1 cellular context compared by ENCODE assay signal in the genomic region with DNA sequence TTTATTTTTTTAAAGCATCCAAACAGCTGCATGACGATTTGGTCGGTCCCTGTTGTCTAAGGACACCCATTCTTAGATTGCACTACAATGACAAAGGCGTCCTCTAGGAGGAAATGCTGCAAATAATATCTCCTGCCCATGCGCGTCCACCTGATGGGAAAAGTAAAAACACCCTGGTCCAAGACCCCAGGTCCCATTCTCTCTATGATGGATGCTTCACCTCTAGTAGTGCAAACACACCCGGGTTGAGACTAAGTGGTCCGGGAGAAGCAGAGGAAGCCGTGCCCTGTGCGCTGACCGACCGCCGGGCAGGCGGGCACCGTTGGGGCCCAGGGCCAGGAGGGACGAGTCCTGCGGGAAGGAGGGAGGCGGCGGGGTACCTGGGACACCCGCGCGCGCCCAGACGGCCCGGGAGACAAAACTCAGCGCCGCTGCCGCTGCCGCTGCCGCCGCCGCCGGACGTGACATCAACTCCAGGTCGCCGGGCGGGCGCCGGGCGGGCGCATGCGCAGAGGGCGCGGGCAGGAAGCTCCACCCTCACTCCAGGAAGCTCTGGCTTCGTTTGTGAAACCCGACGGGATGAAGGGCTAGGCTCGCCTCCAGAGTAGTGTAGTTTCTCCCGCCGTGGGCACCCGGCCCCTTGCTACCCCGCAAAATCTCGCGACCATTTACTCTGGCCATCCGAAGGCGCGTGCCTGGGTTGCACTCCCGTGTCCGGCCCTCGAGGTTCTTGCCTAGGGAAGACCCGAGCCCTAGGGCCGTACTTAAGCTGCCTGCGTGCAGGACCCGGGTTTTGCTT.
TF ChIP-seq lines count a peak whose summit lies in the region.

Gene TBC1D7 (minus strand): TSS at position 462 of the 799 bp plus-strand sequence. CDS start 1,639 bp downstream, outside the sequence.

TF ChIP-seq in HepG2, 621 proteins besides CTCF, POLR2A, EP300 and RAD21 (continued from another document):
- TF ChIP-seq, protein P1, sequence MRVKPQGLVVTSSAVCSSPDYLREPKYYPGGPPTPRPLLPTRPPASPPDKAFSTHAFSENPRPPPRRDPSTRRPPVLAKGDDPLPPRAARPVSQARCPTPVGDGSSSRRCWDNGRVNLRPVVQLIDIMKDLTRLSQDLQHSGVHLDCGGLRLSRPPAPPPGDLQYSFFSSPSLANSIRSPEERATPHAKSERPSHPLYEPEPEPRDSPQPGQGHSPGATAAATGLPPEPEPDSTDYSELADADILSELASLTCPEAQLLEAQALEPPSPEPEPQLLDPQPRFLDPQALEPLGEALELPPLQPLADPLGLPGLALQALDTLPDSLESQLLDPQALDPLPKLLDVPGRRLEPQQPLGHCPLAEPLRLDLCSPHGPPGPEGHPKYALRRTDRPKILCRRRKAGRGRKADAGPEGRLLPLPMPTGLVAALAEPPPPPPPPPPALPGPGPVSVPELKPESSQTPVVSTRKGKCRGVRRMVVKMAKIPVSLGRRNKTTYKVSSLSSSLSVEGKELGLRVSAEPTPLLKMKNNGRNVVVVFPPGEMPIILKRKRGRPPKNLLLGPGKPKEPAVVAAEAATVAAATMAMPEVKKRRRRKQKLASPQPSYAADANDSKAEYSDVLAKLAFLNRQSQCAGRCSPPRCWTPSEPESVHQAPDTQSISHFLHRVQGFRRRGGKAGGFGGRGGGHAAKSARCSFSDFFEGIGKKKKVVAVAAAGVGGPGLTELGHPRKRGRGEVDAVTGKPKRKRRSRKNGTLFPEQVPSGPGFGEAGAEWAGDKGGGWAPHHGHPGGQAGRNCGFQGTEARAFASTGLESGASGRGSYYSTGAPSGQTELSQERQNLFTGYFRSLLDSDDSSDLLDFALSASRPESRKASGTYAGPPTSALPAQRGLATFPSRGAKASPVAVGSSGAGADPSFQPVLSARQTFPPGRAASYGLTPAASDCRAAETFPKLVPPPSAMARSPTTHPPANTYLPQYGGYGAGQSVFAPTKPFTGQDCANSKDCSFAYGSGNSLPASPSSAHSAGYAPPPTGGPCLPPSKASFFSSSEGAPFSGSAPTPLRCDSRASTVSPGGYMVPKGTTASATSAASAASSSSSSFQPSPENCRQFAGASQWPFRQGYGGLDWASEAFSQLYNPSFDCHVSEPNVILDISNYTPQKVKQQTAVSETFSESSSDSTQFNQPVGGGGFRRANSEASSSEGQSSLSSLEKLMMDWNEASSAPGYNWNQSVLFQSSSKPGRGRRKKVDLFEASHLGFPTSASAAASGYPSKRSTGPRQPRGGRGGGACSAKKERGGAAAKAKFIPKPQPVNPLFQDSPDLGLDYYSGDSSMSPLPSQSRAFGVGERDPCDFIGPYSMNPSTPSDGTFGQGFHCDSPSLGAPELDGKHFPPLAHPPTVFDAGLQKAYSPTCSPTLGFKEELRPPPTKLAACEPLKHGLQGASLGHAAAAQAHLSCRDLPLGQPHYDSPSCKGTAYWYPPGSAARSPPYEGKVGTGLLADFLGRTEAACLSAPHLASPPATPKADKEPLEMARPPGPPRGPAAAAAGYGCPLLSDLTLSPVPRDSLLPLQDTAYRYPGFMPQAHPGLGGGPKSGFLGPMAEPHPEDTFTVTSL (CRISPR knock-in tag; IDR thresholded peaks at IDR 0.05; ENCODE audit: borderline replicate concordance) = peak; percentile 67; the same call in 1 of the 2 replicates
- no peak for TF ChIP-seq ZNF263 (CRISPR knock-in tag; IDR thresholded peaks at IDR 0.05)
- TF ChIP-seq, protein P2, sequence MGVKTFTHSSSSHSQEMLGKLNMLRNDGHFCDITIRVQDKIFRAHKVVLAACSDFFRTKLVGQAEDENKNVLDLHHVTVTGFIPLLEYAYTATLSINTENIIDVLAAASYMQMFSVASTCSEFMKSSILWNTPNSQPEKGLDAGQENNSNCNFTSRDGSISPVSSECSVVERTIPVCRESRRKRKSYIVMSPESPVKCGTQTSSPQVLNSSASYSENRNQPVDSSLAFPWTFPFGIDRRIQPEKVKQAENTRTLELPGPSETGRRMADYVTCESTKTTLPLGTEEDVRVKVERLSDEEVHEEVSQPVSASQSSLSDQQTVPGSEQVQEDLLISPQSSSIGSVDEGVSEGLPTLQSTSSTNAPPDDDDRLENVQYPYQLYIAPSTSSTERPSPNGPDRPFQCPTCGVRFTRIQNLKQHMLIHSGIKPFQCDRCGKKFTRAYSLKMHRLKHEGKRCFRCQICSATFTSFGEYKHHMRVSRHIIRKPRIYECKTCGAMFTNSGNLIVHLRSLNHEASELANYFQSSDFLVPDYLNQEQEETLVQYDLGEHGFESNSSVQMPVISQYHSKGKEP (CRISPR knock-in tag; IDR thresholded peaks at IDR 0.05) = no peak; the same call in 1 of the 2 replicates
- no peak for TF ChIP-seq MATR3 (CRISPR knock-in tag; IDR thresholded peaks at IDR 0.05)
- TF ChIP-seq, protein P3, sequence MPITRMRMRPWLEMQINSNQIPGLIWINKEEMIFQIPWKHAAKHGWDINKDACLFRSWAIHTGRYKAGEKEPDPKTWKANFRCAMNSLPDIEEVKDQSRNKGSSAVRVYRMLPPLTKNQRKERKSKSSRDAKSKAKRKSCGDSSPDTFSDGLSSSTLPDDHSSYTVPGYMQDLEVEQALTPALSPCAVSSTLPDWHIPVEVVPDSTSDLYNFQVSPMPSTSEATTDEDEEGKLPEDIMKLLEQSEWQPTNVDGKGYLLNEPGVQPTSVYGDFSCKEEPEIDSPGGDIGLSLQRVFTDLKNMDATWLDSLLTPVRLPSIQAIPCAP (CRISPR knock-in tag; IDR thresholded peaks at IDR 0.05; ENCODE audit: low read depth) = no peak
- TF ChIP-seq REXO4 (CRISPR knock-in tag; IDR thresholded peaks at IDR 0.05; ENCODE audit: borderline replicate concordance) = no peak
- no peak; the same call in 1 of the 2 replicates for TF ChIP-seq ZBTB7B (CRISPR knock-in tag; IDR thresholded peaks at IDR 0.05)
- TF ChIP-seq SIN3B (IDR thresholded peaks at IDR 0.05; ENCODE audit: low read length) = no peak
TF ChIP-seq in HepG2: peak in this region for 297.
